In the genomic region with DNA sequence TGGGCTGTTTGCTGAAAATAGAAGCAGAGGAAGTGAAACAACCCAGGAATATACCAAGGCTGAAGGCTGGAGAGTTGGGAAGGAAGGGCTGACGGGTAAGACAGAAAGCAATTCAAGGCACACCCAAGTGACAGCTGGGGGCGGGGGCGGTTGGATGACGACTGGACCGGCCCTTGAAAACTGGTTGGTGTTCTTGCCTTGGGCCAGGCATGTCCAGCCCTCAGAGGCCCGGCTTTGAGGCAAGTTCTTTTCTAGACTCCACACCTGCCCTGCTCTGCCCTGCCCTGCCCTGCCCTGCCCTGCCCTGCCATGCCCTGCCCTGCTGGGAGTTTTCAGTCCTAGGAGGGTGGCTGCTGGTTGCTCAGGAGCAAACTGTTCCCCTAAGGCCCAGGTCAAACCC, we compare ENCODE assay signal across 18 cellular contexts.
DNase-seq lines count a peak whose midpoint lies in the region; ATAC-seq, FAIRE-seq and TF ChIP-seq lines count a peak whose summit lies in the region.
"Had no signal": no experiment of that assay in that cellular context is flagged by ENCODE, and none has a peak within 500 bp of the region (broad histone marks: within the 10 kb centered on the region; RNA-seq: fewer than 3 reads in every experiment).

No MANE protein-coding gene starts in this region.

- no peaks in the 10 kb centered on the region for H3K36me3 Mint-ChIP-seq in stimulated activated memory B cell treated with anti-CD40 and anti-IgM and Interleukin-4, amounts not matched to agents 10 μg/mL and 1 μg/mL and 100 μg/mL, for 72 hours
- H3K36me3 Mint-ChIP-seq: activated CD8-positive, alpha-beta memory T cell treated with anti-CD3 and anti-CD28 coated beads, Interleukin-2, amount 10 ng/mL, durations not matched to agents 7 days and 5 days had no signal

- no peaks in the 10 kb centered on the region for H3K4me1 Mint-ChIP-seq in stimulated activated memory B cell treated with anti-CD40 and anti-IgM and Interleukin-4, amounts not matched to agents 10 μg/mL and 1 μg/mL and 100 μg/mL, for 72 hours
- H3K4me1 Mint-ChIP-seq: activated CD8-positive, alpha-beta memory T cell treated with anti-CD3 and anti-CD28 coated beads, Interleukin-2, amount 10 ng/mL, durations not matched to agents 7 days and 5 days had no signal

- no peak overlapping the region for H3K27ac Mint-ChIP-seq in stimulated activated memory B cell treated with anti-CD40 and anti-IgM and Interleukin-4, amounts not matched to agents 10 μg/mL and 1 μg/mL and 100 μg/mL, for 72 hours
- H3K27ac Mint-ChIP-seq: activated CD8-positive, alpha-beta memory T cell treated with anti-CD3 and anti-CD28 coated beads, Interleukin-2, amount 10 ng/mL, durations not matched to agents 7 days and 5 days; IgD-negative memory B cell; WTC11 had no signal

- H3K27ac ChIP-seq in coronary artery, result no peak overlapping the region
- H3K27ac ChIP-seq: C4-2B had no signal

- no peaks in the 10 kb centered on the region for H3K9me3 Mint-ChIP-seq in stimulated activated memory B cell treated with anti-CD40 and anti-IgM and Interleukin-4, amounts not matched to agents 10 μg/mL and 1 μg/mL and 100 μg/mL, for 72 hours

- no peak for TF ChIP-seq CTCF in coronary artery (IDR thresholded peaks at IDR 0.05)

- peak; percentile 31 for ATAC-seq in stimulated activated memory B cell treated with anti-CD40 and anti-IgM and Interleukin-4, amounts not matched to agents 10 μg/mL and 1 μg/mL and 100 μg/mL, for 72 hours
- ATAC-seq: activated CD8-positive, alpha-beta memory T cell treated with anti-CD3 and anti-CD28 coated beads, Interleukin-2, amount 10 ng/mL, durations not matched to agents 7 days and 5 days; stimulated activated naive CD8-positive, alpha-beta T cell treated with anti-CD3 and anti-CD28 coated beads, Interleukin-15, Interleukin-2, amounts not matched to agents 100 U/mL and 50 U/mL, for 24 hours; WTC11 had no signal

- H3K27me3 Mint-ChIP-seq in stimulated activated memory B cell treated with anti-CD40 and anti-IgM and Interleukin-4, amounts not matched to agents 10 μg/mL and 1 μg/mL and 100 μg/mL, for 72 hours, result peaks cover 42% of the 10 kb centered on the region

- no peak overlapping the region for H3K4me3 Mint-ChIP-seq in stimulated activated memory B cell treated with anti-CD40 and anti-IgM and Interleukin-4, amounts not matched to agents 10 μg/mL and 1 μg/mL and 100 μg/mL, for 72 hours
- H3K4me3 Mint-ChIP-seq: activated CD8-positive, alpha-beta memory T cell treated with anti-CD3 and anti-CD28 coated beads, Interleukin-2, amount 10 ng/mL, durations not matched to agents 7 days and 5 days; IgD-negative memory B cell; WTC11 had no signal

- no peak overlapping the region for H3K4me3 ChIP-seq in coronary artery
- H3K4me3 ChIP-seq: lung, smooth muscle cell had no signal

- FAIRE-seq in GM19239 (lab: Jason Lieb, UNC), result no peak
- FAIRE-seq: H1 had no signal

- DNase-seq in MV-4-11 (lab: John Stamatoyannopoulos, UW), result peak; percentile 82
- DNase-seq in coronary artery (ENCODE audit: low spot score), result peak; percentile 66
- peak; percentile 42 for DNase-seq in islet precursor cell
- no peak for DNase-seq in anterior cingulate cortex (lab: John Stamatoyannopoulos, UW)
- DNase-seq in T-helper 9 cell, result no peak
- DNase-seq in GM19239 (ENCODE audit: insufficient read length, low spot score), result no peak
- DNase-seq in NCI-H226, result no peak
- DNase-seq: activated CD8-positive, alpha-beta memory T cell treated with anti-CD3 and anti-CD28 coated beads, Interleukin-2, amount 10 ng/mL, durations not matched to agents 7 days and 5 days; NCI-H345; stimulated activated naive CD8-positive, alpha-beta T cell treated with anti-CD3 and anti-CD28 coated beads, Interleukin-15, Interleukin-2, amounts not matched to agents 100 U/mL and 50 U/mL, for 24 hours; SW 1271 had no signal

Comparison
In these comparisons a context has a peak if more than half of its experiments do, and no peak if none do; other contexts are left out.
1. DNase-seq: peak in MV-4-11 (single experiment), coronary artery (single experiment) and islet precursor cell (single experiment); none in anterior cingulate cortex (0 of 58), T-helper 9 cell (single experiment), GM19239 (single experiment) and NCI-H226 (single experiment).